Comparison of ENCODE assay signal across 8 cellular contexts in the genomic region with DNA sequence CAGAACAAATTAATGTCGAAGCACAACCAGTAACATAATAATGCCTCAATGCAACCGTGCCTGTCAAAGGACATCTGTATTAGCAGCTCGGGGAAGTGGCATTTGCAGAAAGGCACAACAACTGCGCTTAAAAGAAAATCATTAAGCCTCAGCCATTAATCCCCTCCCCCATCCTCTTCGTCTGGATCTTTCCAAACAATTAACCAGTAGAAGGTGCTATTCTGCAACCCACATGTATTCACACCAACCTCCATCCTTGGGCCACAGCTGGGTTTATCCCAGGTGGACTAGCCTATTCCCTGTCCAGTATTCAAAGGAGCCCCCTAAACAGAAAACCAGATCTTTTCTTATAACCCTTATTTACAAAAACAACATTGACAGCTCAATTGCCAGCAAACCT. TPM values are rescaled to one million over a fixed set of nuclear protein-coding genes. Genes with fewer than 3 reads are reported as not detected.
A peak's percentile ranks its signal among the peaks of the same experiment; 100 is the strongest.
DNase-seq lines count a peak whose midpoint lies in the region; ATAC-seq and TF ChIP-seq lines count a peak whose summit lies in the region.

No MANE protein-coding gene starts in this region.

- H3K9me3 ChIP-seq in heart right ventricle (no peaks in the 10 kb centered on the region), right cardiac atrium (ENCODE audit: control insufficient read depth, low read length) (no peaks in the 10 kb centered on the region), T-helper 17 cell (ENCODE audit: control insufficient read depth, low read length, poor library complexity, severe bottlenecking) (no peaks in the 10 kb centered on the region)

- no peak overlapping the region for H3K4me3 ChIP-seq in heart right ventricle
- no peak overlapping the region for H3K4me3 ChIP-seq in right cardiac atrium (ENCODE audit: low read length)

- no peak for DNase-seq in heart right ventricle
- no peak for DNase-seq in right cardiac atrium
- no peak for DNase-seq in T-helper 17 cell
- DNase-seq in left kidney (ENCODE audit: low read depth, low spot score), result peak; percentile 78
- peak; percentile 32 for DNase-seq in type B pancreatic cell (ENCODE audit: extremely low spot score, unreplicated experiment)
- DNase-seq in NCI-H2029 treated with DMSO at 0.1 percent for 48 hours (lab: John Stamatoyannopoulos, UW), result no peak
- DNase-seq in RKO (ENCODE audit: low spot score), result no peak
- DNase-seq in NK-92 (lab: John Stamatoyannopoulos, UW; ENCODE audit: unreplicated experiment), result no peak

- intact Hi-C loops in heart right ventricle (cut with DNase I) (loop anchor here in 3 of 10 donors (5.0 kb wide), 2 partner anchors 37 to 42 kb away; no protein-coding TSS in a partner anchor), right cardiac atrium (cut with DNase I) (no loop called here)

- H3K27ac ChIP-seq in heart right ventricle (peak overlapping the region in 1 of 10 donors; percentile 67), right cardiac atrium (ENCODE audit: low read length) (no peak overlapping the region)

- TF ChIP-seq CTCF in heart right ventricle (IDR thresholded peaks at IDR 0.05), result peak in 6 of 9 donors; percentile 19 to 49 (median 34)
- TF ChIP-seq CTCF in type B pancreatic cell (conservative IDR thresholded peaks at IDR 0.05), result no peak

- H3K27me3 ChIP-seq in heart right ventricle (no peaks in the 10 kb centered on the region), right cardiac atrium (ENCODE audit: control insufficient read depth, insufficient read depth) (no peaks in the 10 kb centered on the region)

- H3K36me3 ChIP-seq in heart right ventricle, result no peaks in the 10 kb centered on the region

- H3K4me1 ChIP-seq in heart right ventricle, result peaks cover 0 to 60% (median 36%) of the 10 kb centered on the region in 9 donors
- peaks cover 10% of the 10 kb centered on the region for H3K4me1 ChIP-seq in right cardiac atrium (ENCODE audit: control insufficient read depth, insufficient read depth, low read length)

- no peak for ATAC-seq in heart right ventricle
- ATAC-seq in right cardiac atrium, result no peak
- no peak for ATAC-seq in T-helper 17 cell

- H3K36me3 Mint-ChIP-seq in T-helper 17 cell (ENCODE audit: low read depth) (peaks cover 2% of the 10 kb centered on the region), type B pancreatic cell (no peaks in the 10 kb centered on the region)

- H3K4me1 Mint-ChIP-seq in T-helper 17 cell (peaks cover 29% of the 10 kb centered on the region), type B pancreatic cell (ENCODE audit: unreplicated experiment) (peaks cover 47% of the 10 kb centered on the region)

- no peaks in the 10 kb centered on the region for H3K9me3 Mint-ChIP-seq in type B pancreatic cell

- H3K27ac Mint-ChIP-seq in T-helper 17 cell, result no peak overlapping the region
- peak overlapping the region; percentile 89 for H3K27ac Mint-ChIP-seq in type B pancreatic cell

- H3K27me3 Mint-ChIP-seq in T-helper 17 cell (no peaks in the 10 kb centered on the region), type B pancreatic cell (no peaks in the 10 kb centered on the region)

- WGBS in heart right ventricle, 2 donors, result 52% methylated on average over 5 of the region's 5 CpGs
- 49% methylated on average over 5 of the region's 5 CpGs for WGBS in right cardiac atrium

- peak overlapping the region; percentile 45 for H3K4me3 Mint-ChIP-seq in T-helper 17 cell
- H3K4me3 Mint-ChIP-seq in type B pancreatic cell, result peak overlapping the region; percentile 95

RNA-seq across cellular contexts. Expression of a gene that starts 2.6 kb away (rescaled TPM):
- total RNA-seq in heart right ventricle, result 100 to 1,000 TPM; 107 to 163 (median 144) TPM
- polyA plus RNA-seq in heart right ventricle, result 10 to 100 TPM; 46.5 to 62.3 TPM
- total RNA-seq in right cardiac atrium, result 100 to 1,000 TPM; 155 to 175 (median 162) TPM
- 72.4 TPM for polyA plus RNA-seq in right cardiac atrium
- 100 to 1,000 TPM; 102 to 108 TPM for total RNA-seq in T-helper 17 cell
- 100 and 141 TPM in 2 replicates for total RNA-seq in type B pancreatic cell (ENCODE audit: low replicate concordance)

Comparison
In these comparisons a context has a peak if more than half of its experiments do, and no peak if none do; other contexts are left out.
1. DNase-seq: peak in left kidney (single experiment) and type B pancreatic cell (single experiment); none in heart right ventricle (0 of 2), right cardiac atrium (0 of 3), T-helper 17 cell (0 of 3), NCI-H2029 treated with DMSO at 0.1 percent for 48 hours (single experiment), RKO (single experiment) and NK-92 (single experiment).